24 cellular contexts compared by ENCODE assay signal in genomic region chr22:43905681-43906080, GRCh38. TPM values are rescaled to one million over a fixed set of nuclear protein-coding genes. Genes with fewer than 3 reads are reported as not detected.
DNase-seq lines count a peak whose midpoint lies in the region; ATAC-seq, FAIRE-seq and TF ChIP-seq lines count a peak whose summit lies in the region.
"Had no signal": no experiment of that assay in that cellular context is flagged by ENCODE, and none has a peak within 500 bp of the region (broad histone marks: within the 10 kb centered on the region; RNA-seq: fewer than 3 reads in every experiment).

No MANE protein-coding gene starts in this region.

- no peak for FAIRE-seq in RCC 7860 (lab: Jason Lieb, UNC)
- FAIRE-seq: GM12892, GM18507, H54 had no signal

- H2AFZ ChIP-seq in SK-N-SH (ENCODE audit: low read depth), result no peak overlapping the region
- H2AFZ ChIP-seq in osteoblast (ENCODE audit: low read length), result no peak overlapping the region
- H2AFZ ChIP-seq: GM23338 had no signal

- peaks cover 9% of the 10 kb centered on the region for H3F3A ChIP-seq in SK-N-SH (replicated peaks; ENCODE audit: insufficient read depth)

- H3K79me2 ChIP-seq in SK-N-SH (ENCODE audit: insufficient read depth), result no peaks in the 10 kb centered on the region
- no peaks in the 10 kb centered on the region for H3K79me2 ChIP-seq in osteoblast (ENCODE audit: insufficient read depth, low read length)

- H3K27me3 ChIP-seq in SK-N-SH (ENCODE audit: insufficient read depth) (peaks cover 18% of the 10 kb centered on the region; the same call in 1 of the 2 replicates), osteoblast (ENCODE audit: insufficient read depth, low read length) (peaks cover 4% of the 10 kb centered on the region)
- H3K27me3 ChIP-seq: BLaER1 had no signal

- no peak overlapping the region for H3K4me3 ChIP-seq in SK-N-SH (ENCODE audit: low read depth in 2 of 2, low read length in 1 of 2)
- H3K4me3 ChIP-seq in osteoblast (ENCODE audit: insufficient read depth, low read length), result no peak overlapping the region
- H3K4me3 ChIP-seq: BLaER1, GM23338 had no signal

- DNase-seq in SK-N-SH (no peak), NCI-H82 treated with DMSO at 0.1 percent for 48 hours (lab: John Stamatoyannopoulos, UW; ENCODE audit: unreplicated experiment) (peak; percentile 15), osteoblast (ENCODE audit: insufficient read length, low spot score, missing footprints) (peak; percentile 45), RCC 7860 (ENCODE audit: low spot score) (no peak), T-helper 2 cell (no peak)
- DNase-seq: 8988T; CD4-positive, alpha-beta memory T cell; DMS153; DMS79; GDM1; HCEC 1CT; HFFc6 had no signal

- no peaks in the 10 kb centered on the region for H3K9me2 ChIP-seq in SK-N-SH

- ATAC-seq in SK-N-SH treated with all-trans-retinoic acid at 6 μM for 48 hours (no peak), GM18868 (IDR thresholded peaks at IDR 0.05; ENCODE audit: unreplicated experiment) (no peak)
- ATAC-seq: GM23338 had no signal

- POLR2A ChIA-PET in SK-N-SH (lab: Yijun Ruan, JAX), result no interaction called here

- H3K27ac ChIP-seq in SK-N-SH (ENCODE audit: low read depth in 2 of 2, low read length in 1 of 2), result no peak overlapping the region
- no peak overlapping the region for H3K27ac ChIP-seq in osteoblast (ENCODE audit: low read depth, low read length)
- H3K27ac ChIP-seq: BLaER1, HL-60 had no signal

- H3K9me3 ChIP-seq in SK-N-SH (no peaks in the 10 kb centered on the region), osteoblast (ENCODE audit: low read depth, low read length) (no peaks in the 10 kb centered on the region)
- H3K9me3 ChIP-seq: BLaER1 had no signal

- TF ChIP-seq EP300 in SK-N-SH (IDR thresholded peaks at IDR 0.05; ENCODE audit: borderline replicate concordance in 1 of 2, low read depth in 1 of 2, low read length in 1 of 2), result no peak

- CTCF ChIA-PET in SK-N-SH (lab: Yijun Ruan, JAX), result interaction anchor here (0.8 to 1.9 kb wide), 7 partner anchors 9 to 721 kb away, joined by 3 to 12 read pairs (median 3); no protein-coding TSS in a partner anchor

- H3K4me1 ChIP-seq in SK-N-SH (ENCODE audit: control insufficient read depth in 1 of 2, insufficient read depth in 2 of 2, low read depth in 1 of 2, low read length in 1 of 2), result peaks cover 0 to 13% of the 10 kb centered on the region in 2 experiments; a peak in 2 of 4 replicates
- H3K4me1 ChIP-seq in osteoblast (ENCODE audit: insufficient read depth, low read length), result peaks cover 7% of the 10 kb centered on the region
- H3K4me1 ChIP-seq: BLaER1 had no signal

- no peaks in the 10 kb centered on the region for H4K20me1 ChIP-seq in SK-N-SH (ENCODE audit: insufficient read depth)
- no peaks in the 10 kb centered on the region for H4K20me1 ChIP-seq in osteoblast (ENCODE audit: insufficient read depth, low read length)
- H4K20me1 ChIP-seq: BLaER1 had no signal

- H3K4me2 ChIP-seq in SK-N-SH, result no peak overlapping the region
- no peak overlapping the region for H3K4me2 ChIP-seq in osteoblast (ENCODE audit: insufficient read depth, low read length)
- H3K4me2 ChIP-seq: BLaER1, GM23338 had no signal

- H3K9ac ChIP-seq in SK-N-SH, result no peak overlapping the region
- H3K9ac ChIP-seq: BLaER1 had no signal

- WGBS in SK-N-SH (ENCODE audit: low lambda C conversion rate), result 60% methylated on average over 7 of the region's 7 CpGs

- TF ChIP-seq CTCF in SK-N-SH (IDR thresholded peaks at IDR 0.05) (no peak), osteoblast (IDR thresholded peaks at IDR 0.05; ENCODE audit: extremely low read depth, low read depth, low read length) (no peak)

- TF ChIP-seq RAD21 in SK-N-SH (IDR thresholded peaks at IDR 0.05; ENCODE audit: low read length), result no peak

- no peaks in the 10 kb centered on the region for H3K36me3 ChIP-seq in SK-N-SH (replicated peaks in 1 of 2; ENCODE audit: control insufficient read depth in 1 of 2, insufficient read depth in 2 of 2, low read length in 1 of 2)
- H3K36me3 ChIP-seq in osteoblast (ENCODE audit: insufficient read depth, low read length), result no peaks in the 10 kb centered on the region
- H3K36me3 ChIP-seq: BLaER1 had no signal

TF ChIP-seq in SK-N-SH, 30 proteins besides CTCF, POLR2A, EP300 and RAD21 (continues in another document):
- TF ChIP-seq, protein P1, sequence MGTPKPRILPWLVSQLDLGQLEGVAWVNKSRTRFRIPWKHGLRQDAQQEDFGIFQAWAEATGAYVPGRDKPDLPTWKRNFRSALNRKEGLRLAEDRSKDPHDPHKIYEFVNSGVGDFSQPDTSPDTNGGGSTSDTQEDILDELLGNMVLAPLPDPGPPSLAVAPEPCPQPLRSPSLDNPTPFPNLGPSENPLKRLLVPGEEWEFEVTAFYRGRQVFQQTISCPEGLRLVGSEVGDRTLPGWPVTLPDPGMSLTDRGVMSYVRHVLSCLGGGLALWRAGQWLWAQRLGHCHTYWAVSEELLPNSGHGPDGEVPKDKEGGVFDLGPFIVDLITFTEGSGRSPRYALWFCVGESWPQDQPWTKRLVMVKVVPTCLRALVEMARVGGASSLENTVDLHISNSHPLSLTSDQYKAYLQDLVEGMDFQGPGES (IDR thresholded peaks at IDR 0.05; ENCODE audit: low read depth, low read length), result no peak

TF ChIP-seq in SK-N-SH treated with all-trans-retinoic acid at 6 μM for 48 hours, 23 proteins besides CTCF, POLR2A, EP300 and RAD21:
- TF ChIP-seq, protein P2, sequence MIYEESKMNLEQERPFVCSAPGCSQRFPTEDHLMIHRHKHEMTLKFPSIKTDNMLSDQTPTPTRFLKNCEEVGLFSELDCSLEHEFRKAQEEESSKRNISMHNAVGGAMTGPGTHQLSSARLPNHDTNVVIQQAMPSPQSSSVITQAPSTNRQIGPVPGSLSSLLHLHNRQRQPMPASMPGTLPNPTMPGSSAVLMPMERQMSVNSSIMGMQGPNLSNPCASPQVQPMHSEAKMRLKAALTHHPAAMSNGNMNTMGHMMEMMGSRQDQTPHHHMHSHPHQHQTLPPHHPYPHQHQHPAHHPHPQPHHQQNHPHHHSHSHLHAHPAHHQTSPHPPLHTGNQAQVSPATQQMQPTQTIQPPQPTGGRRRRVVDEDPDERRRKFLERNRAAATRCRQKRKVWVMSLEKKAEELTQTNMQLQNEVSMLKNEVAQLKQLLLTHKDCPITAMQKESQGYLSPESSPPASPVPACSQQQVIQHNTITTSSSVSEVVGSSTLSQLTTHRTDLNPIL (CRISPR knock-in tag; IDR thresholded peaks at IDR 0.05; ENCODE audit: low read depth), result no peak
- TF ChIP-seq, protein P3, sequence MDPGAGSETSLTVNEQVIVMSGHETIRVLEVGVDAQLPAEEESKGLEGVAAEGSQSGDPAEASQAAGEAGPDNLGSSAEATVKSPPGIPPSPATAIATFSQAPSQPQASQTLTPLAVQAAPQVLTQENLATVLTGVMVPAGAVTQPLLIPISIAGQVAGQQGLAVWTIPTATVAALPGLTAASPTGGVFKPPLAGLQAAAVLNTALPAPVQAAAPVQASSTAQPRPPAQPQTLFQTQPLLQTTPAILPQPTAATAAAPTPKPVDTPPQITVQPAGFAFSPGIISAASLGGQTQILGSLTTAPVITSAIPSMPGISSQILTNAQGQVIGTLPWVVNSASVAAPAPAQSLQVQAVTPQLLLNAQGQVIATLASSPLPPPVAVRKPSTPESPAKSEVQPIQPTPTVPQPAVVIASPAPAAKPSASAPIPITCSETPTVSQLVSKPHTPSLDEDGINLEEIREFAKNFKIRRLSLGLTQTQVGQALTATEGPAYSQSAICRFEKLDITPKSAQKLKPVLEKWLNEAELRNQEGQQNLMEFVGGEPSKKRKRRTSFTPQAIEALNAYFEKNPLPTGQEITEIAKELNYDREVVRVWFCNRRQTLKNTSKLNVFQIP (CRISPR knock-in tag; IDR thresholded peaks at IDR 0.05; ENCODE audit: borderline replicate concordance, low read depth), result no peak
- TF ChIP-seq BACH2 (CRISPR knock-in tag; IDR thresholded peaks at IDR 0.05; ENCODE audit: borderline replicate concordance), result no peak
- TF ChIP-seq, protein P4, sequence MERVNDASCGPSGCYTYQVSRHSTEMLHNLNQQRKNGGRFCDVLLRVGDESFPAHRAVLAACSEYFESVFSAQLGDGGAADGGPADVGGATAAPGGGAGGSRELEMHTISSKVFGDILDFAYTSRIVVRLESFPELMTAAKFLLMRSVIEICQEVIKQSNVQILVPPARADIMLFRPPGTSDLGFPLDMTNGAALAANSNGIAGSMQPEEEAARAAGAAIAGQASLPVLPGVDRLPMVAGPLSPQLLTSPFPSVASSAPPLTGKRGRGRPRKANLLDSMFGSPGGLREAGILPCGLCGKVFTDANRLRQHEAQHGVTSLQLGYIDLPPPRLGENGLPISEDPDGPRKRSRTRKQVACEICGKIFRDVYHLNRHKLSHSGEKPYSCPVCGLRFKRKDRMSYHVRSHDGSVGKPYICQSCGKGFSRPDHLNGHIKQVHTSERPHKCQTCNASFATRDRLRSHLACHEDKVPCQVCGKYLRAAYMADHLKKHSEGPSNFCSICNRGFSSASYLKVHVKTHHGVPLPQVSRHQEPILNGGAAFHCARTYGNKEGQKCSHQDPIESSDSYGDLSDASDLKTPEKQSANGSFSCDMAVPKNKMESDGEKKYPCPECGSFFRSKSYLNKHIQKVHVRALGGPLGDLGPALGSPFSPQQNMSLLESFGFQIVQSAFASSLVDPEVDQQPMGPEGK (CRISPR knock-in tag; IDR thresholded peaks at IDR 0.05; ENCODE audit: borderline replicate concordance), result no peak

RNA-seq across cellular contexts. Expression of gene PNPLA5, which starts 13.9 kb away (rescaled TPM):
- polyA plus RNA-seq in SK-N-SH (2012; rRNA removed), result not detected in 2 replicates
- not detected in 2 replicates for polyA plus RNA-seq in SK-N-SH (2012; cell fraction: cytosol; rRNA removed)
- not detected in 2 replicates for polyA plus RNA-seq in SK-N-SH (2012; cell fraction: nucleus; rRNA removed)
- total RNA-seq in osteoblast, result not detected in 2 replicates
- total RNA-seq: A673; CD4-positive, alpha-beta memory T cell; Daoy; HFFc6; HT1080 had no signal
- polyA plus RNA-seq: CD14-positive monocyte; CD4-positive, alpha-beta memory T cell had no signal

RNA-seq across cellular contexts. Expression of gene PNPLA3, which starts 17.9 kb away (rescaled TPM):
- polyA plus RNA-seq in SK-N-SH (2012; rRNA removed), result 2.4 and 3.2 TPM in 2 replicates
- polyA plus RNA-seq in SK-N-SH (2012; cell fraction: cytosol; rRNA removed), result 1.2 and 1.9 TPM in 2 replicates
- polyA plus RNA-seq in SK-N-SH (2012; cell fraction: nucleus; rRNA removed), result 11.1 and 13.7 TPM in 2 replicates
- 8.3 and 14.1 TPM in 2 replicates for total RNA-seq in osteoblast
- total RNA-seq: CD4-positive, alpha-beta memory T cell had no signal
- polyA plus RNA-seq: CD14-positive monocyte; CD4-positive, alpha-beta memory T cell had no signal

RNA-seq across cellular contexts. Expression of gene SULT4A1, which starts 43.4 kb away (rescaled TPM):
- polyA plus RNA-seq in SK-N-SH (2012; rRNA removed), result 3.9 and 4.1 TPM in 2 replicates
- 2.2 and 2.3 TPM in 2 replicates for polyA plus RNA-seq in SK-N-SH (2012; cell fraction: cytosol; rRNA removed)
- 25.0 and 44.6 TPM in 2 replicates for polyA plus RNA-seq in SK-N-SH (2012; cell fraction: nucleus; rRNA removed)
- under 0.01 TPM in 1 of 2 replicates, not detected in the other for total RNA-seq in osteoblast
- total RNA-seq: CD4-positive, alpha-beta memory T cell; HFFc6 had no signal
- polyA plus RNA-seq: CD14-positive monocyte; CD4-positive, alpha-beta memory T cell had no signal

RNA-seq across cellular contexts. Expression of gene SAMM50, which starts 49.6 kb away (rescaled TPM):
- polyA plus RNA-seq in SK-N-SH (2012; rRNA removed), result 46.7 and 49.6 TPM in 2 replicates
- 46.2 and 46.7 TPM in 2 replicates for polyA plus RNA-seq in SK-N-SH (2012; cell fraction: cytosol; rRNA removed)
- polyA plus RNA-seq in SK-N-SH (2012; cell fraction: nucleus; rRNA removed), result 28.3 and 45.0 TPM in 2 replicates
- total RNA-seq in osteoblast, result 36.6 and 41.5 TPM in 2 replicates

Comparison
In these comparisons a context has a peak if more than half of its experiments do, and no peak if none do; other contexts are left out.
1. DNase-seq: peak in NCI-H82 treated with DMSO at 0.1 percent for 48 hours (single experiment) and osteoblast (single experiment); none in SK-N-SH (single experiment), RCC 7860 (single experiment) and T-helper 2 cell (0 of 5).